ENCODE assay signal across 27 cellular contexts in the genomic region with DNA sequence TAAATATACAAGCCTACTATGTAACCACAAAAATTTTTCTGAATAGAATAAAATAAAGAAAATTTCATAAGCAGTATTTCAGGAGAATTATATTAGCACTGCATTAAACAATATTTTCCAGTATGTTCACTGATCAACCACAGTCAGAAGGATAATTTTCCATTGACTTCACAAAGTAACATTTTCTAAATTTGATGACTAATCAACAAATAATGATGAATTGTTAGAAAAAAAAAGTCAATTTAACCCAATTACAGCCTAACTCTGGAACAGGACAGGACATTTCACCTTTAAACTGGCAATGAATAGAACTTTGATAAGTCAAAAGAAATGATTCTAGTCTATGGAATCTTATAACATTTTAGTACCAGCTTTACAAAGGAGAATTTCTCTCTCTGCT.
"Had no signal": no experiment of that assay in that cellular context is flagged by ENCODE, and none has a peak within 500 bp of the region (broad histone marks: within the 10 kb centered on the region; RNA-seq: fewer than 3 reads in every experiment).

No MANE protein-coding gene starts in this region.

- H3K4me3 ChIP-seq: stomach, suprapubic skin, testis, thoracic aorta, thyroid gland, tibial artery, tibial nerve, transverse colon, upper lobe of left lung, upper lobe of right lung, uterus, vagina had no signal

- H3K27ac ChIP-seq: stomach, suprapubic skin, testis, thoracic aorta, thyroid gland, tibial artery, tibial nerve, transverse colon, upper lobe of left lung, upper lobe of right lung, uterus, vagina had no signal

- FAIRE-seq: urothelium cell line had no signal

- ATAC-seq: stimulated activated effector memory CD8-positive, alpha-beta T cell treated with anti-CD3 and anti-CD28 coated beads, Interleukin-12 subunit alpha, Interleukin-12 subunit beta, amount 100 ng/mL, for 72 hours; stimulated activated memory B cell treated with anti-CD40 and anti-IgM and Interleukin-4, amounts not matched to agents 10 μg/mL and 1 μg/mL and 100 μg/mL, for 72 hours; stimulated activated naive B cell treated with anti-CD40 and anti-IgM and Interleukin-4, amounts not matched to agents 10 μg/mL and 1 μg/mL and 100 μg/mL, for 72 hours; stimulated activated naive CD8-positive, alpha-beta T cell treated with anti-CD3 and anti-CD28 coated beads, Interleukin-15, amount 100 ng/mL, for 72 hours; stimulated activated naive CD8-positive, alpha-beta T cell treated with anti-CD3 and anti-CD28 coated beads, Interleukin-15, Interleukin-2, amounts not matched to agents 100 U/mL and 50 U/mL, for 24 hours; upper lobe of right lung had no signal

- H3K4me1 ChIP-seq: stomach, suprapubic skin, testis, thyroid gland, tibial artery, tibial nerve, transverse colon, upper lobe of left lung, upper lobe of right lung, uterus, vagina had no signal

- H3K27me3 ChIP-seq: stomach, suprapubic skin, testis, thyroid gland, tibial artery, tibial nerve, transverse colon, upper lobe of left lung, upper lobe of right lung, uterus, vagina had no signal

- H3K36me3 ChIP-seq: stomach, suprapubic skin, thoracic aorta, thyroid gland, tibial artery, tibial nerve, transverse colon, upper lobe of left lung, upper lobe of right lung, uterus, vagina had no signal

- DNase-seq: stimulated activated CD4-positive, alpha-beta T cell treated with anti-CD3 and anti-CD28 coated beads, Interleukin-2, amount 100 ng/mL, for 48 hours; stimulated activated CD4-positive, alpha-beta T cell treated with anti-CD3 and anti-CD28 coated beads, Interleukin-4, amount 100 ng/mL, for 1 hour; stimulated activated CD4-positive, alpha-beta T cell treated with anti-CD3 and anti-CD28 coated beads, Interleukin-4, amount 100 ng/mL, for 24 hours; stimulated activated CD4-positive, alpha-beta T cell treated with anti-CD3 and anti-CD28 coated beads, Interleukin-4, amount 100 ng/mL, for 4 hours; stimulated activated CD8-positive, alpha-beta memory T cell treated with anti-CD3 and anti-CD28 coated beads, Interleukin-4, amount 100 ng/mL, for 48 hours; stimulated activated naive B cell treated with anti-CD40 and anti-IgM and Interleukin-4, amounts not matched to agents 10 μg/mL and 1 μg/mL and 100 μg/mL, for 72 hours; stimulated activated naive CD4-positive, alpha-beta T cell; stimulated activated naive CD4-positive, alpha-beta T cell treated with Interleukin-2 at 50 U/mL for 16 hours; stimulated activated naive CD8-positive, alpha-beta T cell treated with anti-CD3 and anti-CD28 coated beads, Interleukin-15, amount 100 ng/mL, for 72 hours; stimulated activated naive CD8-positive, alpha-beta T cell treated with anti-CD3 and anti-CD28 coated beads, Interleukin-15, Interleukin-2, amounts not matched to agents 100 U/mL and 50 U/mL, for 24 hours; stomach; substantia nigra; testis; thyroid gland; tibial artery; transverse colon; trophoblast cell; upper lobe of left lung; upper lobe of right lung; uterus had no signal

- H3K9me3 ChIP-seq: stomach, suprapubic skin, testis, thoracic aorta, thyroid gland, tibial artery, tibial nerve, transverse colon, upper lobe of left lung, upper lobe of right lung, uterus, vagina had no signal
